In genomic region chr14:68590233-68590535, GRCh38 we compare ENCODE assay signal across 16 cellular contexts.
DNase-seq lines count a peak whose midpoint lies in the region; ATAC-seq and TF ChIP-seq lines count a peak whose summit lies in the region.
"Had no signal": no experiment of that assay in that cellular context is flagged by ENCODE, and none has a peak within 500 bp of the region (broad histone marks: within the 10 kb centered on the region; RNA-seq: fewer than 3 reads in every experiment).

No MANE protein-coding gene starts in this region.

- no peak overlapping the region for H2AFZ ChIP-seq in neural progenitor cell (replicated peaks)

- H3K36me3 Mint-ChIP-seq in neural progenitor cell = peaks cover 6% of the 10 kb centered on the region
- H3K36me3 Mint-ChIP-seq: activated naive CD4-positive, alpha-beta T cell treated with anti-CD3 and anti-CD28 coated beads, Interleukin-2, amount 10 ng/mL, durations not matched to agents 7 days and 5 days had no signal

- H3K9me3 Mint-ChIP-seq in neural progenitor cell = peaks cover 2% of the 10 kb centered on the region
- H3K9me3 Mint-ChIP-seq: activated naive CD4-positive, alpha-beta T cell treated with anti-CD3 and anti-CD28 coated beads, Interleukin-2, amount 10 ng/mL, durations not matched to agents 7 days and 5 days had no signal

- H3K9me3 ChIP-seq in Peyer's patch (no peaks in the 10 kb centered on the region), esophagus squamous epithelium (no peaks in the 10 kb centered on the region), neural progenitor cell (ENCODE audit: low read depth) (no peaks in the 10 kb centered on the region), testis (no peaks in the 10 kb centered on the region)

- no peak overlapping the region for H3K4me2 ChIP-seq in neural progenitor cell

- peaks cover 3% of the 10 kb centered on the region for H3K27me3 Mint-ChIP-seq in neural progenitor cell (ENCODE audit: insufficient read depth, low read depth)
- H3K27me3 Mint-ChIP-seq: activated naive CD4-positive, alpha-beta T cell treated with anti-CD3 and anti-CD28 coated beads, Interleukin-2, amount 10 ng/mL, durations not matched to agents 7 days and 5 days had no signal

- H3K4me1 Mint-ChIP-seq in neural progenitor cell = peaks cover 73% of the 10 kb centered on the region

- H3K36me3 ChIP-seq in Peyer's patch (no peaks in the 10 kb centered on the region), esophagus squamous epithelium (no peaks in the 10 kb centered on the region), neural progenitor cell (no peaks in the 10 kb centered on the region), testis (ENCODE audit: low read depth, missing control alignments) (no peaks in the 10 kb centered on the region)
- H3K36me3 ChIP-seq: brain microvascular endothelial cell had no signal

- no peaks in the 10 kb centered on the region for H3K79me2 ChIP-seq in neural progenitor cell (ENCODE audit: low read depth)

- H3K4me1 ChIP-seq in Peyer's patch (peaks cover 0 to 22% (median 3%) of the 10 kb centered on the region in 4 donors), esophagus squamous epithelium (peaks cover 30 to 75% (median 40%) of the 10 kb centered on the region in 3 donors), neural progenitor cell (peaks cover 58% of the 10 kb centered on the region), testis (peaks cover 15% of the 10 kb centered on the region)

- H3K27me3 ChIP-seq in Peyer's patch (no peaks in the 10 kb centered on the region), esophagus squamous epithelium (no peaks in the 10 kb centered on the region), neural progenitor cell (no peaks in the 10 kb centered on the region), testis (no peaks in the 10 kb centered on the region)
- H3K27me3 ChIP-seq: brain microvascular endothelial cell, foreskin keratinocyte had no signal

- ATAC-seq in GM21529 (IDR thresholded peaks at IDR 0.05; ENCODE audit: unreplicated experiment) = no peak
- ATAC-seq: foreskin keratinocyte, HepG2 had no signal

- H3K4me3 ChIP-seq in Peyer's patch = no peak overlapping the region
- no peak overlapping the region for H3K4me3 ChIP-seq in esophagus squamous epithelium
- H3K4me3 ChIP-seq in neural progenitor cell = no peak overlapping the region
- no peak overlapping the region for H3K4me3 ChIP-seq in testis

- H3K4me3 Mint-ChIP-seq in neural progenitor cell = no peak overlapping the region
- H3K4me3 Mint-ChIP-seq: activated naive CD4-positive, alpha-beta T cell treated with anti-CD3 and anti-CD28 coated beads, Interleukin-2, amount 10 ng/mL, durations not matched to agents 7 days and 5 days had no signal

- 67 to 90% methylated on average over 2 to 3 of the region's 3 CpGs for WGBS in esophagus squamous epithelium, 2 donors
- 88 to 89% methylated on average over 3 of the region's 3 CpGs for WGBS in testis, 2 donors

- H3K9ac ChIP-seq in neural progenitor cell = no peak overlapping the region

- TF ChIP-seq CTCF in Peyer's patch (IDR thresholded peaks at IDR 0.05) (no peak), esophagus squamous epithelium (IDR thresholded peaks at IDR 0.05) (no peak), neural progenitor cell (IDR thresholded peaks at IDR 0.05) (no peak), testis (IDR thresholded peaks at IDR 0.05) (no peak)

- DNase-seq in Peyer's patch = no peak
- no peak for DNase-seq in esophagus squamous epithelium (lab: John Stamatoyannopoulos, UW)
- no peak for DNase-seq in neural progenitor cell (ENCODE audit: low spot score)
- DNase-seq in testis = no peak
- DNase-seq in activated effector memory CD4-positive, alpha-beta T cell treated with anti-CD3 and anti-CD28 coated beads, Interleukin-2, amount 50 U/mL, for 16 hours = no peak
- no peak for DNase-seq in NCI-H82 (lab: John Stamatoyannopoulos, UW)
- no peak for DNase-seq in C1 segment of cervical spinal cord (lab: John Stamatoyannopoulos, UW)
- DNase-seq: activated naive CD4-positive, alpha-beta T cell treated with anti-CD3 and anti-CD28 coated beads, Interleukin-2, amount 10 ng/mL, durations not matched to agents 7 days and 5 days; brain microvascular endothelial cell; effector CD4-positive, alpha-beta T cell; foreskin keratinocyte; NK-92 treated with Interleukin-12 subunit alpha and Interleukin-12 subunit beta, amount 100 ng/mL, for 24 hours; stimulated activated CD4-positive, alpha-beta T cell treated with anti-CD3 and anti-CD28 coated beads, Interleukin-1b, Interleukin-23, amount 100 ng/mL, for 48 hours had no signal

- H4K20me1 ChIP-seq in neural progenitor cell (ENCODE audit: low read depth) = no peaks in the 10 kb centered on the region

- intact Hi-C loops in esophagus squamous epithelium (cut with DNase I) (no loop called here), testis (cut with DNase I; ENCODE audit: low total_unique reads) (no loop called here)

- TF ChIP-seq POLR2A in Peyer's patch (IDR thresholded peaks at IDR 0.05) (no peak), esophagus squamous epithelium (IDR thresholded peaks at IDR 0.05) (no peak), testis (IDR thresholded peaks at IDR 0.05) (no peak)

- H3K27ac Mint-ChIP-seq in neural progenitor cell = peak overlapping the region; percentile 96
- H3K27ac Mint-ChIP-seq: activated naive CD4-positive, alpha-beta T cell treated with anti-CD3 and anti-CD28 coated beads, Interleukin-2, amount 10 ng/mL, durations not matched to agents 7 days and 5 days had no signal

- H3F3A ChIP-seq in neural progenitor cell (ENCODE audit: low read depth) = peaks cover 35% of the 10 kb centered on the region

- H3K27ac ChIP-seq in Peyer's patch = peak overlapping the region; percentile 23 to 76 (median 46)
- H3K27ac ChIP-seq in esophagus squamous epithelium = peak overlapping the region; percentile 52 to 87 (median 77)
- no peak overlapping the region for H3K27ac ChIP-seq in neural progenitor cell
- H3K27ac ChIP-seq in testis = peak overlapping the region; percentile 52 to 68
- H3K27ac ChIP-seq: brain microvascular endothelial cell, C4-2B, foreskin keratinocyte had no signal
